ENCODE assay signal across 2 cellular contexts in genomic region chr4:8472689-8473197, GRCh38.
TF ChIP-seq lines count a peak whose summit lies in the region.

No MANE protein-coding gene starts in this region.

TF ChIP-seq in liver, 16 proteins besides CTCF, POLR2A, EP300 and RAD21:
- TF ChIP-seq SP1 (IDR thresholded peaks at IDR 0.05) (no peak), FOXA2 (IDR thresholded peaks at IDR 0.05) (no peak), EGR1 (IDR thresholded peaks at IDR 0.05; ENCODE audit: low read depth in 2 of 2) (no peak), NR2F2 (IDR thresholded peaks at IDR 0.05) (peak; percentile 49), MAX (IDR thresholded peaks at IDR 0.05) (no peak), REST (IDR thresholded peaks at IDR 0.05) (no peak), RXRA (IDR thresholded peaks at IDR 0.05) (no peak), TAF1 (conservative IDR thresholded peaks at IDR 0.05) (no peak), HNF4A (conservative IDR thresholded peaks at IDR 0.05) (no peak), JUND (IDR thresholded peaks at IDR 0.05) (peak in 1 of 2 donors; percentile 36), YY1 (IDR thresholded peaks at IDR 0.05) (no peak), ATF3 (IDR thresholded peaks at IDR 0.05) (no peak), GABPA (IDR thresholded peaks at IDR 0.05 in 1 of 2, conservative IDR thresholded peaks at IDR 0.05 in 1 of 2) (no peak)

TF ChIP-seq in HepG2, 621 proteins besides CTCF, POLR2A, EP300 and RAD21:
- TF ChIP-seq CENPT (CRISPR knock-in tag; IDR thresholded peaks at IDR 0.05; ENCODE audit: low read depth) (no peak), ZNF33A (CRISPR knock-in tag; IDR thresholded peaks at IDR 0.05; ENCODE audit: borderline replicate concordance) (no peak), TEF (CRISPR knock-in tag; IDR thresholded peaks at IDR 0.05) (no peak), FOXM1 (CRISPR knock-in tag; IDR thresholded peaks at IDR 0.05) (no peak), ZNF780A (CRISPR knock-in tag; IDR thresholded peaks at IDR 0.05) (no peak), NKX3-1 (CRISPR knock-in tag; IDR thresholded peaks at IDR 0.05) (no peak), ZFP82 (CRISPR knock-in tag; IDR thresholded peaks at IDR 0.05; ENCODE audit: borderline replicate concordance) (no peak), SETDB1 (CRISPR knock-in tag; IDR thresholded peaks at IDR 0.05; ENCODE audit: borderline replicate concordance) (no peak), ESRRA (CRISPR knock-in tag; IDR thresholded peaks at IDR 0.05; ENCODE audit: low read depth) (no peak), MYPOP (CRISPR knock-in tag; IDR thresholded peaks at IDR 0.05) (no peak), KMT2B (CRISPR knock-in tag; IDR thresholded peaks at IDR 0.05) (no peak)
TF ChIP-seq in HepG2: peak in this region for 0.
